16 cellular contexts compared by ENCODE assay signal in the genomic region with DNA sequence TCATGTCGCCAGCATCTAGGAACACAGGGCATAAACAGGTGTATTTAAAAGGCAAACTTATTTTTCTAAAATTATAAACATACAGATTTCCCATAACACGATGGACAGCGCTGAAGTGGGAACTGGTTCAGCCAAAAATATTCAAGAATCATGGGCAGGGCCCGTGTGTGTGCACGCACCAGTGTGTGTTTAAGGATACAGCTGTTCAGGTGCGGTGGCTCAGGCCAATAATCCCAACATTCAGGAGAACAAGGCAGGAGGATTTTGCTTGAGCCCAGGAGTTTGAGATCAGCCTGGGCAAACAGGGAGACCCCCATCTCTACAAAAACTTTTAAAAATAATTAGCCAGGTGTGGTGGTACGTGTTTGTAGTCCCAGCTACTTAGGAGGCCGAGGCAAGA.
"Had no signal": no experiment of that assay in that cellular context is flagged by ENCODE, and none has a peak within 500 bp of the region (broad histone marks: within the 10 kb centered on the region; RNA-seq: fewer than 3 reads in every experiment).

No MANE protein-coding gene starts in this region.

- H3K4me3 ChIP-seq: heart right ventricle, left lung, lung, suprapubic skin, tibial artery, upper lobe of right lung had no signal

- H3K36me3 ChIP-seq: heart right ventricle, left lung, suprapubic skin, tibial artery, upper lobe of right lung had no signal

- H3K4me3 Mint-ChIP-seq: naive B cell, nephron had no signal

- H3K4me1 Mint-ChIP-seq: naive B cell had no signal

- H3K4me1 ChIP-seq: left lung, tibial artery had no signal

- H3K27ac Mint-ChIP-seq: naive B cell had no signal

- H3K9me3 ChIP-seq: heart right ventricle, left lung, suprapubic skin, tibial artery, upper lobe of right lung had no signal

- DNase-seq: cerebellar nuclear complex; effector CD8-positive, alpha-beta T cell; heart right ventricle; left lung; mesenchymal stem cell; naive B cell; small intestine; stimulated activated CD4-positive, alpha-beta T cell treated with anti-CD3 and anti-CD28 coated beads, Interleukin-12 subunit alpha, Interleukin-12 subunit beta, amount 100 ng/mL, for 4 hours; stimulated activated CD4-positive, alpha-beta T cell treated with anti-CD3 and anti-CD28 coated beads, Interleukin-2, amount 100 ng/mL, for 48 hours; stimulated activated naive CD8-positive, alpha-beta T cell treated with anti-CD3 and anti-CD28 coated beads, Interleukin-15, Interleukin-2, amounts not matched to agents 100 U/mL and 50 U/mL, for 24 hours; upper lobe of right lung had no signal

- H3K27ac ChIP-seq: heart right ventricle, left lung, suprapubic skin, tibial artery, upper lobe of right lung had no signal

- ATAC-seq: esophagus mucosa; heart right ventricle; left lung; stimulated activated naive CD8-positive, alpha-beta T cell treated with anti-CD3 and anti-CD28 coated beads, Interleukin-15, Interleukin-2, amounts not matched to agents 100 U/mL and 50 U/mL, for 24 hours; upper lobe of right lung had no signal
